Comparison of ENCODE assay signal across 19 cellular contexts in the genomic region with DNA sequence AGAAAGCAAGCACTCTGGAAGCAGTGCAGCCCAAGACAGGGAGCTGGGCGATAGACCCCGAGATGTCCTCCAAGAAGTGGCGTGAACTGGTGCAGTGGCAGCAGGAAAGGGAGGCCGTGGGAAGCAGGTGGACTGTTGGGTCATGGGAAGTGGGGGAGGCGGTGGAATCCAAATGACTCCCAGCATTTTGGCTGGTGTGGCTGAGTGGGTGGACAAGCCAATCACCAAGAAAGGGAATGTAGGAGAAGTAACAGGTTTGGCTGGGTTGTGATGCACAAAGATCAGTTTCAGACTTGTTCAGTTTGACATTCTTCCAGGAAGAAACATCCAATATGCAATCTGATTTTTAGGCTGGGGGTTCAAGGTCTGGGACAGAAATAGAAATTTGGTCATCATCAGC. TPM values are rescaled to one million over a fixed set of nuclear protein-coding genes. Genes with fewer than 3 reads are reported as not detected.
DNase-seq lines count a peak whose midpoint lies in the region; ATAC-seq and FAIRE-seq lines count a peak whose summit lies in the region.
"Had no signal": no experiment of that assay in that cellular context is flagged by ENCODE, and none has a peak within 500 bp of the region (broad histone marks: within the 10 kb centered on the region; RNA-seq: fewer than 3 reads in every experiment).

No MANE protein-coding gene starts in this region.

- H3K27ac ChIP-seq in epithelial cell of prostate = no peak overlapping the region

- ATAC-seq in HG03457 (IDR thresholded peaks at IDR 0.05; ENCODE audit: unreplicated experiment) (no peak), HG03342 (IDR thresholded peaks at IDR 0.05; ENCODE audit: unreplicated experiment) (no peak)
- ATAC-seq: K562 had no signal

- FAIRE-seq in HTR-8/SVneo (lab: Jason Lieb, UNC) = peak; percentile 90
- FAIRE-seq: H54, K562 had no signal

- no peak for DNase-seq in HTR-8/SVneo (ENCODE audit: insufficient read length, low spot score)
- peak; percentile 77 for DNase-seq in epithelial cell of prostate (ENCODE audit: low read depth, low spot score)
- DNase-seq in myocyte (ENCODE audit: low read depth) = peak; percentile 33
- DNase-seq in ureter (ENCODE audit: low spot score) = peak; percentile 51
- no peak for DNase-seq in pons (ENCODE audit: low spot score)
- DNase-seq: ACHN, AML-193, COR-L47, EL, MV-4-11, NCI-H1417, NCI-H1930, NCI-H446, NCI-H69, SIG-M5 had no signal

RNA-seq across cellular contexts. Expression of a gene that starts 46.0 kb away (rescaled TPM):
- total RNA-seq in myocyte = 203 and 227 TPM in 2 replicates
- 58.0 TPM for polyA plus RNA-seq in myocyte (2012)
- total RNA-seq in ureter = 226 TPM

Comparison
In these comparisons a context has a peak if more than half of its experiments do, and no peak if none do; other contexts are left out.
1. DNase-seq: peak in epithelial cell of prostate (single experiment), myocyte (single experiment) and ureter (single experiment); none in HTR-8/SVneo (single experiment) and pons (single experiment).